2 cellular contexts compared by ENCODE assay signal in genomic region chr1:22945171-22945570, GRCh38. TPM values are rescaled to one million over a fixed set of nuclear protein-coding genes. Genes with fewer than 3 reads are reported as not detected.
"Had no signal": no experiment of that assay in that cellular context is flagged by ENCODE, and none has a peak within 500 bp of the region (broad histone marks: within the 10 kb centered on the region; RNA-seq: fewer than 3 reads in every experiment).

No MANE protein-coding gene starts in this region.

RNA-seq across cellular contexts. Expression of gene LACTBL1, which starts 27.5 kb away (rescaled TPM):
- total RNA-seq: G401, GM12878 had no signal
